In the genomic region with DNA sequence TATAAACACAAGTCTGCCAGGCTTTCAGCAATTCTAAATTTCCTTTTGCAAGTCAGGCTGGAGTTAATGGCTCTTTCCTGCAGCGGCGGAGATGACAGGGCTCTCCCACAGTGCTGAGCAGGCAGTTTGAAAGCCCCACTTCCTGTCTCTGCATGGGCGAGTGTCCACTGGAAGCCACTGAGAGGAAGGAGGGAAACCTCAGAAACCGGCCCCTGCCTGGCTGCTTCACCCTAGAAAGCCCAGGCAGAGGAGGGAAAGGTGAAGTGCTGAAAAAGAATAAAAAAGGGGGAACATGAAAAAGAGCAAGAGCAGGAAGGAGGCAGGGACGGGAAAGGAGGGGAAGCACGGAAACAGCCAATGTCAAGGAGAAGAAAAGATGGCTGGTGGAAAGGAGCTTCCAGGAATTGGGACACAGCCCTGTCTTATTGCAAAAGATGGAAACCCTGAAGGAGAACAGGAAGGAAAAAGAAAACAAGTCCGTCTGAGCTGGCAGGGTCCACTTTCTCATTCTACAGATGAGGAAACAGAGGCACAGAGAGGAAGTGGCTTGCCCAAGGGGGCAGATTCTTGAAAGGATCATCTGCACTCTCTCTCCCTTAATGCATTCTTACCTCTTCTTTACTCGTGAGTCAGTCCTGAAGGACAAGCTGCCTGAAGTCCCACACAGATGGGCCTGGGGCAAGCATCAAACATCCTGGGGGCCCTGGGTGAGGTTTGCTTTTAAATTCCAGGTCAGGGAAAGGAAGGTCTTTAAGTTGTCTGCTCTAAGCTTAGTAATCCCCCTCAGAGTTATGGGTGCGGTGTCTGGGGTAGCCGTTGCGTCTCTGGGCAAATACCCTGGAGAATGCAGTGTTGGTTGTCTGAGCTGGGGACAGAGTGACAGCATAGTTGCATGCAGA, we compare ENCODE assay signal across 10 cellular contexts. TPM values are rescaled to one million over a fixed set of nuclear protein-coding genes. Genes with fewer than 3 reads are reported as not detected.
A peak's percentile ranks its signal among the peaks of the same experiment; 100 is the strongest.
DNase-seq lines count a peak whose midpoint lies in the region; ATAC-seq, FAIRE-seq and TF ChIP-seq lines count a peak whose summit lies in the region.
"Had no signal": no experiment of that assay in that cellular context is flagged by ENCODE, and none has a peak within 500 bp of the region (broad histone marks: within the 10 kb centered on the region; RNA-seq: fewer than 3 reads in every experiment).

No MANE protein-coding gene starts in this region.

- no peak overlapping the region for H3K4me2 ChIP-seq in neural progenitor cell

- H4K20me1 ChIP-seq in neural progenitor cell (ENCODE audit: low read depth), result no peaks in the 10 kb centered on the region

- peak; percentile 74 for FAIRE-seq in GM18507 (lab: Jason Lieb, UNC)
- no peak for FAIRE-seq in H54 (lab: Jason Lieb, UNC)
- FAIRE-seq: endometrium, GM19239 had no signal

- no peak overlapping the region for H3K27ac ChIP-seq in neural progenitor cell

- H3K27me3 Mint-ChIP-seq in effector memory CD8-positive, alpha-beta T cell, result peaks cover 12 to 50% of the 10 kb centered on the region in 2 donors
- peaks cover 2% of the 10 kb centered on the region for H3K27me3 Mint-ChIP-seq in neural progenitor cell (ENCODE audit: insufficient read depth, low read depth)

- H3K4me1 ChIP-seq in neural progenitor cell, result no peaks in the 10 kb centered on the region

- no peaks in the 10 kb centered on the region for H3K79me2 ChIP-seq in neural progenitor cell (ENCODE audit: low read depth)

- no peaks in the 10 kb centered on the region for H3K36me3 ChIP-seq in neural progenitor cell

- DNase-seq in GM18507 (ENCODE audit: extremely low spot score, insufficient read length, low read depth), result no peak
- peak; percentile 82 for DNase-seq in MV-4-11 (lab: John Stamatoyannopoulos, UW)
- no peak for DNase-seq in effector memory CD8-positive, alpha-beta T cell
- DNase-seq in neural progenitor cell (ENCODE audit: low spot score), result no peak
- no peak for DNase-seq in NCI-H1930 (lab: John Stamatoyannopoulos, UW)
- no peak for DNase-seq in H54 (ENCODE audit: insufficient read length, low spot score)

- no peaks in the 10 kb centered on the region for H3F3A ChIP-seq in neural progenitor cell (ENCODE audit: low read depth)

- H3K27me3 ChIP-seq in neural progenitor cell, result no peaks in the 10 kb centered on the region

- H3K9ac ChIP-seq in neural progenitor cell, result no peak overlapping the region

- H3K36me3 Mint-ChIP-seq in effector memory CD8-positive, alpha-beta T cell (ENCODE audit: insufficient read depth), result peaks cover 7% of the 10 kb centered on the region
- no peaks in the 10 kb centered on the region for H3K36me3 Mint-ChIP-seq in neural progenitor cell

- TF ChIP-seq CTCF in neural progenitor cell (IDR thresholded peaks at IDR 0.05), result no peak

- no peaks in the 10 kb centered on the region for H3K9me3 ChIP-seq in neural progenitor cell (ENCODE audit: low read depth)

- peak overlapping the region; percentile 89 for H2AFZ ChIP-seq in neural progenitor cell (replicated peaks)

- TF ChIP-seq POLR2A in H54 (IDR thresholded peaks at IDR 0.05; ENCODE audit: low read depth, low read length), result no peak

- H3K4me1 Mint-ChIP-seq in effector memory CD8-positive, alpha-beta T cell (ENCODE audit: low read depth in 2 of 2), result peaks cover 15 to 17% of the 10 kb centered on the region in 2 donors
- H3K4me1 Mint-ChIP-seq in neural progenitor cell, result peaks cover 34% of the 10 kb centered on the region

- peak overlapping the region; percentile 49 to 60 for H3K4me3 Mint-ChIP-seq in effector memory CD8-positive, alpha-beta T cell
- H3K4me3 Mint-ChIP-seq in neural progenitor cell, result no peak overlapping the region

- no peaks in the 10 kb centered on the region for H3K9me3 Mint-ChIP-seq in effector memory CD8-positive, alpha-beta T cell
- no peaks in the 10 kb centered on the region for H3K9me3 Mint-ChIP-seq in neural progenitor cell

- ATAC-seq in effector memory CD8-positive, alpha-beta T cell (replicated peaks), result peak; percentile 22
- ATAC-seq in GM18873 (IDR thresholded peaks at IDR 0.05; ENCODE audit: low FRiP score, unreplicated experiment) (no peak), HG03045 (IDR thresholded peaks at IDR 0.05; ENCODE audit: unreplicated experiment) (no peak)

- H3K4me3 ChIP-seq in neural progenitor cell, result no peak overlapping the region

- peak overlapping the region in 1 of 2 donors; percentile 47 for H3K27ac Mint-ChIP-seq in effector memory CD8-positive, alpha-beta T cell
- H3K27ac Mint-ChIP-seq in neural progenitor cell, result peak overlapping the region; percentile 14

RNA-seq across cellular contexts. Expression of a gene that starts 38.8 kb away (rescaled TPM):
- not detected in 2 replicates for total RNA-seq in neural progenitor cell (ENCODE audit: low replicate concordance)
